In the genomic region with DNA sequence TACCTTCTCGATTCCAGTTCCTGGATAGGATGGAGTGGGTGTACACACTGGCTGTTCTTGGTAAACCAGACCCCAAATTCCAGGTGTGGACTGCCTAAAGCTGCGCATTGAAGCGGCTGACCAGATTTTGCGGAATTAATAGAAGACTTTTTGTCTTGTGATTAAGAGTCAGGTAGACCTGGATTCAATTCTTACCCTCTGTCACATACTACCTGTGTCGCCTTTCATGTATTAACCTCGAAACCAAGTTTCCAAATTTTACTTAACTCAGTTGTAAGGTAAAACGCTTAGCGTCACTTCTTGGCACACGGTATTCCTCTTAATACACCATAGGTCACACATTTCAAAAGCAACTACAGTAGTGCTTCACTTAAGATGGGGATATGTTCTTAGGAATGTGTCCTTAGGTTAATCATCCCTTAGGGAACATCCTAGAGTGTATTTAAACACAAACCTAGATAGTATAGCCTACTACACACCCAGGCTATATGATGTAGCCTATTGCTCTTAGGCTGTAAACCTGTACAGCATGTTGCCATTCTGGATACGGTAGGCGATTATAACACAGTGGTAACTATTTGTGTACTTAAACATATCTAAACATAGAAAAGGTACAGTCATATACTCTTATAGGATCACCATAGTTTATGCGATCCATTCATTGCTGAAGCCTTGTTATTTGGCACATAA, we compare ENCODE assay signal across 9 cellular contexts. TPM values are rescaled to one million over a fixed set of nuclear protein-coding genes. Genes with fewer than 3 reads are reported as not detected.
DNase-seq lines count a peak whose midpoint lies in the region; FAIRE-seq and TF ChIP-seq lines count a peak whose summit lies in the region.
"Had no signal": no experiment of that assay in that cellular context is flagged by ENCODE, and none has a peak within 500 bp of the region (broad histone marks: within the 10 kb centered on the region; RNA-seq: fewer than 3 reads in every experiment).

No MANE protein-coding gene starts in this region.

- no peaks in the 10 kb centered on the region for H3K9me3 Mint-ChIP-seq in HFFc6
- no peaks in the 10 kb centered on the region for H3K9me3 Mint-ChIP-seq in mesothelial cell of epicardium

- H3K27ac Mint-ChIP-seq in HFFc6 (peak overlapping the region; percentile 99), mesothelial cell of epicardium (peak overlapping the region; percentile 99)

- peaks cover 35% of the 10 kb centered on the region for H3K36me3 Mint-ChIP-seq in HFFc6 (ENCODE audit: low read depth)
- H3K36me3 Mint-ChIP-seq in mesothelial cell of epicardium = peaks cover 5% of the 10 kb centered on the region

- H3K27ac ChIP-seq in 22Rv1 = peak overlapping the region; percentile 94

- H3K4me3 Mint-ChIP-seq in HFFc6 (peak overlapping the region; percentile 99), mesothelial cell of epicardium (peak overlapping the region; percentile 99)

- DNase-seq in HFFc6 (no peak), brain pericyte (ENCODE audit: low read depth, low spot score) (peak; percentile 15), mesothelial cell of epicardium (ENCODE audit: low spot score in 2 of 2, unreplicated experiment in 2 of 2) (no peak), H54 (ENCODE audit: insufficient read length, low spot score) (no peak), NCI-H2081 treated with DMSO at 0.1 percent for 48 hours (lab: John Stamatoyannopoulos, UW) (no peak), retina (no peak)
- DNase-seq in activated CD4-positive, CD25-positive, alpha-beta regulatory T cell treated with anti-CD3 and anti-CD28 coated beads, Interleukin-2, amount 50 U/mL, for 72 hours = no peak

- TF ChIP-seq POLR2A in H54 (IDR thresholded peaks at IDR 0.05; ENCODE audit: low read depth, low read length) = no peak

- no peak for FAIRE-seq in H54 (lab: Jason Lieb, UNC)
- FAIRE-seq: TTC549 had no signal

- no peak for TF ChIP-seq CTCF in 22Rv1 (IDR thresholded peaks at IDR 0.05)
- no peak for TF ChIP-seq CTCF in HFFc6 (IDR thresholded peaks at IDR 0.05)
- no peak for TF ChIP-seq CTCF in mesothelial cell of epicardium (IDR thresholded peaks at IDR 0.05; ENCODE audit: unreplicated experiment)

- H3K27me3 Mint-ChIP-seq in HFFc6 (ENCODE audit: insufficient read depth) (no peaks in the 10 kb centered on the region), mesothelial cell of epicardium (ENCODE audit: low read depth) (no peaks in the 10 kb centered on the region)

- peaks cover 29% of the 10 kb centered on the region for H3K4me1 Mint-ChIP-seq in HFFc6 (ENCODE audit: low read depth)
- peaks cover 29% of the 10 kb centered on the region for H3K4me1 Mint-ChIP-seq in mesothelial cell of epicardium

RNA-seq across cellular contexts. Expression of gene GOPC, which starts 0.7 kb away (rescaled TPM):
- 10 to 100 TPM; 40.5 to 51.8 (median 45.4) TPM for total RNA-seq in HFFc6 (2021; fragmentation: NEBNext Ultra II Directional; extraction: Animal tissue kit (Norgen Biotek cat#: 25700))
- 46.1 to 47.3 TPM (median 47.0 TPM) in 3 replicates for total RNA-seq in mesothelial cell of epicardium
